In genomic region chr2:120452131-120452530, GRCh38 we compare ENCODE assay signal across 22 cellular contexts.
"Had no signal": no experiment of that assay in that cellular context is flagged by ENCODE, and none has a peak within 500 bp of the region (broad histone marks: within the 10 kb centered on the region; RNA-seq: fewer than 3 reads in every experiment).

No MANE protein-coding gene starts in this region.

- DNase-seq: Kasumi-1, MM.1S, NCI-H1092 treated with DMSO at 0.1 percent for 48 hours, NCI-H1436, NCI-H187, NCI-H2029, NCI-H2081 treated with DMSO at 0.1 percent for 48 hours, NCI-H2171, NCI-H226, NCI-H446, NCI-H510A, NCI-H524 treated with DMSO at 0.1 percent for 48 hours, NCI-H69, NCI-H774, Right ventricle myocardium superior, RPMI8226, SIG-M5 had no signal

- H3K4me2 ChIP-seq: KMS-11 had no signal

- H3K4me3 ChIP-seq: K562, SJSA1, SK-N-MC had no signal

- H3K4me1 Mint-ChIP-seq: IgD-negative memory B cell had no signal

- H3K27ac ChIP-seq: KMS-11, SJSA1, SK-N-MC had no signal

- H3K9me3 ChIP-seq: SJSA1 had no signal

- H3K36me3 ChIP-seq: SJSA1 had no signal

- ATAC-seq: K562 had no signal

- H3K27me3 ChIP-seq: SJSA1 had no signal

- H3K27ac Mint-ChIP-seq: IgD-negative memory B cell had no signal

- H3K4me3 Mint-ChIP-seq: IgD-negative memory B cell had no signal
